ENCODE assay signal across 8 cellular contexts in genomic region chr17:64919289-64920025, GRCh38. TPM values are rescaled to one million over a fixed set of nuclear protein-coding genes. Genes with fewer than 3 reads are reported as not detected.
DNase-seq lines count a peak whose midpoint lies in the region; ATAC-seq and TF ChIP-seq lines count a peak whose summit lies in the region.
"Not testable (repeated sequence)": the region's sequence is repeated elsewhere in the genome, so short reads cannot be mapped to it uniquely, and the experiment has no call there.

LRRC37A3 (minus strand) TSS chr17:64919478; CDS start chr17:64897257, 22,221 bp downstream.

- not testable (repeated sequence) for H3K36me3 ChIP-seq in BE2C; kidney epithelial cell (ENCODE audit: control insufficient read depth, insufficient read depth, low read length)

- peak; percentile 63 for TF ChIP-seq CTCF in BE2C (IDR thresholded peaks at IDR 0.05; ENCODE audit: low read depth, low read length)
- TF ChIP-seq CTCF in kidney epithelial cell (IDR thresholded peaks at IDR 0.05; ENCODE audit: insufficient read depth, low read length, poor library complexity, severe bottlenecking): peak; percentile 67

- H3K4me1 ChIP-seq in BE2C: not testable (repeated sequence)

- H3K27me3 ChIP-seq in BE2C; kidney epithelial cell (ENCODE audit: control insufficient read depth, insufficient read depth, low read length): not testable (repeated sequence)

- peak; percentile 92 for ATAC-seq in HG03439 (IDR thresholded peaks at IDR 0.05; ENCODE audit: unreplicated experiment)

- H3K4me3 ChIP-seq in BE2C (ENCODE audit: low read depth, low read length) (peak within 1 kb of the TSS; percentile 65), kidney epithelial cell (ENCODE audit: low read depth, low read length) (peak within 1 kb of the TSS; percentile 64)

- H3K9me3 ChIP-seq in BE2C: not testable (repeated sequence)

- peak; percentile 98 for DNase-seq in BE2C
- peak; percentile 72 for DNase-seq in GM19238 (ENCODE audit: insufficient read length, low spot score)
- peak; percentile 91 for DNase-seq in NCI-H460 (ENCODE audit: extremely low read depth, low read depth)
- DNase-seq in activated CD4-positive, CD25-positive, alpha-beta regulatory T cell treated with anti-CD3 and anti-CD28 coated beads, Interleukin-2, amount 50 U/mL, for 72 hours: peak; percentile 100
- peak; percentile 86 for DNase-seq in cerebellum (ENCODE audit: low spot score)
- peak; percentile 44 for DNase-seq in kidney epithelial cell (ENCODE audit: low read depth)
- peak; percentile 100 for DNase-seq in stimulated activated CD4-positive, alpha-beta T cell treated with anti-CD3 and anti-CD28 coated beads, Interleukin-15, amount 100 ng/mL, for 24 hours

RNA-seq across cellular contexts. Expression of gene LRRC37A3, which starts in this region (rescaled TPM):
- 4.2 TPM for polyA plus RNA-seq in BE2C (2012; ENCODE audit: insufficient read depth, insufficient read length, low read depth)
- 4.1 and 5.3 TPM in 2 replicates for total RNA-seq in NCI-H460 (2014; rRNA removed; shearing (Covaris generic))
- polyA plus RNA-seq in NCI-H460 (2014; cell fraction: nucleus; rRNA removed): 0.31 and 2.0 TPM in 2 replicates
- total RNA-seq in cerebellum (33.6 TPM), kidney epithelial cell (3.1 and 5.3 TPM in 2 replicates)

Comparison
In these comparisons a context has a peak if more than half of its experiments do, and no peak if none do; other contexts are left out.
1. Peak in every context shown above with its lines: DNase-seq, ATAC-seq and H3K4me3 ChIP-seq.
2. DNase-seq: peak in every context shown above with its lines; median percentile 100 in activated CD4-positive, CD25-positive, alpha-beta regulatory T cell treated with anti-CD3 and anti-CD28 coated beads, Interleukin-2, amount 50 U/mL, for 72 hours; 100 in stimulated activated CD4-positive, alpha-beta T cell treated with anti-CD3 and anti-CD28 coated beads, Interleukin-15, amount 100 ng/mL, for 24 hours; 98 in BE2C; 91 in NCI-H460; 86 in cerebellum; 72 in GM19238; 44 in kidney epithelial cell.